Comparison of ENCODE assay signal across 19 cellular contexts in genomic region chr6:149586149-149586548, GRCh38. TPM values are rescaled to one million over a fixed set of nuclear protein-coding genes. Genes with fewer than 3 reads are reported as not detected.
DNase-seq lines count a peak whose midpoint lies in the region; ATAC-seq and TF ChIP-seq lines count a peak whose summit lies in the region.
"Had no signal": no experiment of that assay in that cellular context is flagged by ENCODE, and none has a peak within 500 bp of the region (broad histone marks: within the 10 kb centered on the region; RNA-seq: fewer than 3 reads in every experiment).

No MANE protein-coding gene starts in this region.

- H3K4me1 ChIP-seq in CD8-positive, alpha-beta T cell (ENCODE audit: insufficient read depth, low read length) = no peaks in the 10 kb centered on the region
- H3K4me1 ChIP-seq in Karpas-422 (ENCODE audit: low read length) = peaks cover 17% of the 10 kb centered on the region

- H4K20me1 ChIP-seq in Karpas-422 (ENCODE audit: insufficient read depth, low read depth, low read length) = no peaks in the 10 kb centered on the region

- no peak overlapping the region for H3K4me2 ChIP-seq in Karpas-422 (ENCODE audit: low read depth, low read length, poor library complexity, severe bottlenecking)

- H3K9me2 ChIP-seq in Karpas-422 (replicated peaks; ENCODE audit: insufficient read depth, low read length) = no peaks in the 10 kb centered on the region

- no peak for ATAC-seq in CD8-positive, alpha-beta T cell
- no peak for ATAC-seq in HG02973 (IDR thresholded peaks at IDR 0.05; ENCODE audit: unreplicated experiment)
- no peak for ATAC-seq in GM21360 (IDR thresholded peaks at IDR 0.05; ENCODE audit: unreplicated experiment)
- ATAC-seq: HCT116 had no signal

- no peak overlapping the region for H3K4me3 Mint-ChIP-seq in CD8-positive, alpha-beta T cell
- H3K4me3 Mint-ChIP-seq in activated naive CD8-positive, alpha-beta T cell treated with anti-CD3 and anti-CD28 coated beads for 36 hours = no peak overlapping the region
- H3K4me3 Mint-ChIP-seq: T-helper 1 cell treated with Interleukin-12 subunit alpha and Interleukin-12 subunit beta and Interleukin-4 antibody, amounts not matched to agents 30 μg/mL and 1 μg/mL, for 36 hours had no signal

- H3K9me3 Mint-ChIP-seq in CD8-positive, alpha-beta T cell = no peaks in the 10 kb centered on the region
- no peaks in the 10 kb centered on the region for H3K9me3 Mint-ChIP-seq in activated naive CD8-positive, alpha-beta T cell treated with anti-CD3 and anti-CD28 coated beads for 36 hours
- H3K9me3 Mint-ChIP-seq: T-helper 1 cell treated with Interleukin-12 subunit alpha and Interleukin-12 subunit beta and Interleukin-4 antibody, amounts not matched to agents 30 μg/mL and 1 μg/mL, for 36 hours had no signal

- no peak overlapping the region for H3K4me3 ChIP-seq in CD8-positive, alpha-beta T cell (ENCODE audit: low read depth, low read length)
- H3K4me3 ChIP-seq in Karpas-422 (ENCODE audit: low read length) (no peak overlapping the region), lower leg skin (ENCODE audit: low read depth, poor library complexity, severe bottlenecking) (no peak overlapping the region)

- H3K27me3 Mint-ChIP-seq in CD8-positive, alpha-beta T cell (ENCODE audit: low read depth) = no peaks in the 10 kb centered on the region
- no peaks in the 10 kb centered on the region for H3K27me3 Mint-ChIP-seq in activated naive CD8-positive, alpha-beta T cell treated with anti-CD3 and anti-CD28 coated beads for 36 hours

- H3K9me3 ChIP-seq in CD8-positive, alpha-beta T cell (ENCODE audit: low read length) = no peaks in the 10 kb centered on the region
- no peaks in the 10 kb centered on the region for H3K9me3 ChIP-seq in Karpas-422 (ENCODE audit: low read length)

- no peaks in the 10 kb centered on the region for H3K27me3 ChIP-seq in CD8-positive, alpha-beta T cell (ENCODE audit: insufficient read depth, low read length)
- H3K27me3 ChIP-seq in Karpas-422 (ENCODE audit: low read length) = no peaks in the 10 kb centered on the region

- no peak overlapping the region for H3K27ac ChIP-seq in CD8-positive, alpha-beta T cell (ENCODE audit: low read depth, low read length)
- H3K27ac ChIP-seq in Karpas-422 (ENCODE audit: low read length) = 0 out of 2 replicates have a peak overlapping the region, but pooled peaks have one; percentile 34

- H3K27ac Mint-ChIP-seq in CD8-positive, alpha-beta T cell = peak overlapping the region; percentile 49
- H3K27ac Mint-ChIP-seq in activated naive CD8-positive, alpha-beta T cell treated with anti-CD3 and anti-CD28 coated beads for 36 hours = peak overlapping the region; percentile 61
- H3K27ac Mint-ChIP-seq: T-helper 1 cell treated with Interleukin-12 subunit alpha and Interleukin-12 subunit beta and Interleukin-4 antibody, amounts not matched to agents 30 μg/mL and 1 μg/mL, for 36 hours had no signal

- H3K9ac ChIP-seq in Karpas-422 (ENCODE audit: low read length) = no peak overlapping the region

- H3K4me1 Mint-ChIP-seq in CD8-positive, alpha-beta T cell (ENCODE audit: low read depth) = no peaks in the 10 kb centered on the region
- peaks cover 5% of the 10 kb centered on the region for H3K4me1 Mint-ChIP-seq in activated naive CD8-positive, alpha-beta T cell treated with anti-CD3 and anti-CD28 coated beads for 36 hours

- no peak for TF ChIP-seq CTCF in CD8-positive, alpha-beta T cell (IDR thresholded peaks at IDR 0.05)
- TF ChIP-seq CTCF in lower leg skin (IDR thresholded peaks at IDR 0.05) = no peak

- peaks cover 4% of the 10 kb centered on the region for H3K79me2 ChIP-seq in Karpas-422 (ENCODE audit: low read length)

- CTCF ChIA-PET in CD8-positive, alpha-beta T cell (lab: Charles Lee) = interaction anchor here (1.0 to 1.4 kb wide), 2 partner anchors 12 to 154 kb away, joined by 3 to 4 read pairs; no protein-coding TSS in a partner anchor

- WGBS in lower leg skin, 2 donors = 92 to 94% methylated on average over 2 of the region's 2 CpGs

- H2AFZ ChIP-seq in Karpas-422 (ENCODE audit: low read length) = no peak overlapping the region

- POLR2A ChIA-PET in CD8-positive, alpha-beta T cell (lab: Charles Lee) = interaction anchor here (0.6 kb wide), 1 partner anchor 40 kb away, joined by 4 read pairs; no protein-coding TSS in a partner anchor

- peaks cover 21% of the 10 kb centered on the region for H3K36me3 ChIP-seq in CD8-positive, alpha-beta T cell (ENCODE audit: insufficient read depth, low read length)
- H3K36me3 ChIP-seq in Karpas-422 (ENCODE audit: insufficient read depth, low read length) = peaks cover 52% of the 10 kb centered on the region

- no peak for DNase-seq in CD8-positive, alpha-beta T cell
- DNase-seq in Karpas-422 = no peak
- peak; percentile 67 for DNase-seq in NCI-H82 (lab: John Stamatoyannopoulos, UW)
- no peak for DNase-seq in activated naive CD8-positive, alpha-beta T cell treated with anti-CD3 and anti-CD28 coated beads for 36 hours
- DNase-seq in lower leg skin (ENCODE audit: low spot score in 2 of 2) = no peak
- DNase-seq in NCI-H748 (lab: John Stamatoyannopoulos, UW; ENCODE audit: unreplicated experiment) = no peak
- DNase-seq: ACHN, C1 segment of cervical spinal cord, DND-41, GOT3, KBM-7, MV-4-11, NCI-H187, NCI-H2107, NCI-H774 had no signal

- H3K36me3 Mint-ChIP-seq in CD8-positive, alpha-beta T cell = peaks cover 70% of the 10 kb centered on the region
- peaks cover 3% of the 10 kb centered on the region for H3K36me3 Mint-ChIP-seq in activated naive CD8-positive, alpha-beta T cell treated with anti-CD3 and anti-CD28 coated beads for 36 hours

- intact Hi-C loops in CD8-positive, alpha-beta T cell (cut with DNase I, micrococcal nuclease) = no loop called here
- intact Hi-C loops in lower leg skin (cut with DNase I; ENCODE audit: low total_unique reads) = no loop called here

- TF ChIP-seq POLR2A in lower leg skin (IDR thresholded peaks at IDR 0.05) = no peak

RNA-seq across cellular contexts. Expression of gene GINM1, which starts 20.0 kb away (rescaled TPM):
- total RNA-seq in CD8-positive, alpha-beta T cell = 10 to 100 TPM; 32.7 to 35.2 TPM
- 14.1 and 21.7 TPM in 2 replicates for total RNA-seq in Karpas-422 (2014; rRNA removed; shearing (Covaris generic); ENCODE audit: low replicate concordance)
- 10 to 100 TPM; 19.1 to 20.7 TPM for total RNA-seq in activated naive CD8-positive, alpha-beta T cell treated with anti-CD3 and anti-CD28 coated beads for 36 hours
- 10 to 100 TPM; 37.3 to 49.0 (median 43.7) TPM for total RNA-seq in lower leg skin

RNA-seq across cellular contexts. Expression of gene PPIL4, which starts 40.3 kb away (rescaled TPM):
- 10 to 100 TPM; 59.1 to 59.4 TPM for total RNA-seq in CD8-positive, alpha-beta T cell
- total RNA-seq in Karpas-422 (2014; rRNA removed; shearing (Covaris generic); ENCODE audit: low replicate concordance) = 14.2 and 25.0 TPM in 2 replicates
- 10 to 100 TPM; 26.2 to 27.5 TPM for total RNA-seq in activated naive CD8-positive, alpha-beta T cell treated with anti-CD3 and anti-CD28 coated beads for 36 hours
- total RNA-seq in lower leg skin = 10 to 100 TPM; 17.8 to 28.1 (median 24.0) TPM
